In the genomic region with DNA sequence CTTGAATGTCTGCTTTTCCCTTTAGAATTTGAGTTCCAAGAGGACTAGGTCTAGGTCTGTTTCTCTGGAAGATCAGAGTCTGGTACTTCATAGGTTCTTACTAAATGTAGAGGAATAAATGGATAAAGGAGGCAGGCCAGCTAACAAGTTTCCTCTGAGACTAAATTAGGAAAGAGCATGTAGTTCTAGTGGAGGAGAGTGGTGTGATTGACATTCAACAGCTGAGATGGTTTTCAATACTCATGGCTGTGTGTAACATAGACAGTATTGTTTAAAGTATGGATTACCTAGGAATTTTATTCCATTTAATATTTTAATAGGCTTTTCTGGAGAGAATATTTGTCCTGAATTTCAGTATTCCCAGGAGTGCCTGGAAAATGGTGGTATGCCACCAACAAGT, we compare ENCODE assay signal across 31 cellular contexts.
"Had no signal": no experiment of that assay in that cellular context is flagged by ENCODE, and none has a peak within 500 bp of the region (broad histone marks: within the 10 kb centered on the region; RNA-seq: fewer than 3 reads in every experiment).

No MANE protein-coding gene starts in this region.

- H3K4me3 ChIP-seq: neural progenitor cell, ovary, psoas muscle, right atrium auricular region, right lobe of liver, sigmoid colon, skin epidermis, smooth muscle cell, spleen, suprapubic skin, testis, tibial artery, transverse colon, upper lobe of right lung, uterus had no signal

- H3K9ac ChIP-seq: neural progenitor cell, parathyroid adenoma had no signal

- H3K27ac ChIP-seq: neural progenitor cell, ovary, parathyroid adenoma, psoas muscle, right atrium auricular region, right lobe of liver, sigmoid colon, skin epidermis, spleen, suprapubic skin, testis, tibial artery, transverse colon, upper lobe of right lung, uterus had no signal

- H3K9me3 ChIP-seq: ovary, psoas muscle, right atrium auricular region, right lobe of liver, sigmoid colon, spleen, suprapubic skin, testis, tibial artery, transverse colon, upper lobe of right lung, uterus had no signal

- H2AFZ ChIP-seq: neural progenitor cell, parathyroid adenoma had no signal

- H3K36me3 ChIP-seq: neural progenitor cell, ovary, right atrium auricular region, right lobe of liver, sigmoid colon, spleen, suprapubic skin, tibial artery, transverse colon, upper lobe of right lung, uterus had no signal

- DNase-seq: naive thymus-derived CD4-positive, alpha-beta T cell; natural killer cell; occipital lobe; ovary; posterior cingulate gyrus; psoas muscle; retina; right lobe of liver; sigmoid colon; spleen; stimulated activated CD4-positive, alpha-beta T cell treated with anti-CD3 and anti-CD28 coated beads, Interleukin-12 subunit alpha, Interleukin-12 subunit beta, amount 100 ng/mL, for 4 hours; stimulated activated CD4-positive, alpha-beta T cell treated with anti-CD3 and anti-CD28 coated beads, Interleukin-1b, Interleukin-23, amount 100 ng/mL, for 48 hours; stimulated activated CD4-positive, alpha-beta T cell treated with anti-CD3 and anti-CD28 coated beads, Interleukin-4, amount 100 ng/mL, for 1 hour; stimulated activated CD4-positive, alpha-beta T cell treated with anti-CD3 and anti-CD28 coated beads, Interleukin-4, amount 100 ng/mL, for 4 hours; stimulated activated CD8-positive, alpha-beta memory T cell treated with anti-CD3 and anti-CD28 coated beads, Interleukin-4, amount 100 ng/mL, for 48 hours; stimulated activated naive CD4-positive, alpha-beta T cell; stimulated activated naive CD8-positive, alpha-beta T cell treated with anti-CD3 and anti-CD28 coated beads, Interleukin-15, amount 100 ng/mL, for 72 hours; stimulated activated naive CD8-positive, alpha-beta T cell treated with anti-CD3 and anti-CD28 coated beads, Interleukin-15, Interleukin-2, amounts not matched to agents 100 U/mL and 50 U/mL, for 24 hours; substantia nigra; testis; tibial artery; transverse colon; upper lobe of right lung; uterus had no signal

- H3K27me3 ChIP-seq: neural progenitor cell, ovary, right atrium auricular region, right lobe of liver, sigmoid colon, spleen, suprapubic skin, testis, tibial artery, transverse colon, upper lobe of right lung, uterus had no signal

- H3K4me2 ChIP-seq: neural progenitor cell, smooth muscle cell had no signal

- H3K4me1 ChIP-seq: neural progenitor cell, parathyroid adenoma, psoas muscle, right atrium auricular region, right lobe of liver, spleen, suprapubic skin, testis, tibial artery, transverse colon, upper lobe of right lung, uterus had no signal

- ATAC-seq: naive thymus-derived CD4-positive, alpha-beta T cell; natural killer cell; psoas muscle; right lobe of liver; stimulated activated memory B cell treated with anti-CD40 and anti-IgM and Interleukin-4, amounts not matched to agents 10 μg/mL and 1 μg/mL and 100 μg/mL, for 72 hours; stimulated activated naive CD8-positive, alpha-beta T cell treated with anti-CD3 and anti-CD28 coated beads, Interleukin-15, amount 100 ng/mL, for 72 hours; stimulated activated naive CD8-positive, alpha-beta T cell treated with anti-CD3 and anti-CD28 coated beads, Interleukin-15, Interleukin-2, amounts not matched to agents 100 U/mL and 50 U/mL, for 24 hours; upper lobe of right lung had no signal

- H3K79me2 ChIP-seq: parathyroid adenoma had no signal
